14 cellular contexts compared by ENCODE assay signal in the genomic region with DNA sequence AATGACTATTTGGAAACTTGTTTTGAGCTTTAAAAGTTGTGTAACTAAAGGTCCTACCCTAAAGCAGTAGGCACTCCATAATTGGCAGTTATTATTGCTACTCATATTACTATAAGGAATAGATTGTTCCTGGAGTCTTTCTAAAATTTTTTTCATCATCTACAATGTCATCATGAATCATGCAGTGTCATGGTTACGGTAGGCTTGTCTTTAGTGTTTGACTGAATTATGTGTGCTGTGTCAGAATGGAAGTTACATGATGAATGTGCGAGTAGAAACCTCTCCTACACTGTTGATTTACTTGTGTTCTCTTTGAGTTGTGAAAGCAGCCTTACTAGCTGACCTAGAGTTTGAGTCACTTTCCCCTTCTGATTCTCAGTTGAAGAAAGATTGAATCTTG.
DNase-seq lines count a peak whose midpoint lies in the region; ATAC-seq, FAIRE-seq and TF ChIP-seq lines count a peak whose summit lies in the region.
"Had no signal": no experiment of that assay in that cellular context is flagged by ENCODE, and none has a peak within 500 bp of the region (broad histone marks: within the 10 kb centered on the region; RNA-seq: fewer than 3 reads in every experiment).

No MANE protein-coding gene starts in this region.

- H3K36me3 ChIP-seq in heart right ventricle (no peaks in the 10 kb centered on the region), MG63 (no peaks in the 10 kb centered on the region)

- peak overlapping the region; percentile 20; the same call in 1 of the 3 replicates for H3K4me2 ChIP-seq in A549

- CTCF ChIA-PET in A549 (lab: Yijun Ruan, JAX): no interaction called here

- no peak for TF ChIP-seq EP300 in A549 (IDR thresholded peaks at IDR 0.05)

- H3K4me3 ChIP-seq in A549 (no peak overlapping the region), choroid plexus epithelial cell (ENCODE audit: low read depth, low read length) (no peak overlapping the region), heart right ventricle (no peak overlapping the region), MG63 (no peak overlapping the region)

- H3K4me1 ChIP-seq in A549: peaks cover 4% of the 10 kb centered on the region; the same call in 1 of the 3 replicates
- H3K4me1 ChIP-seq in heart right ventricle: no peaks in the 10 kb centered on the region

- POLR2A ChIA-PET in A549 (lab: Yijun Ruan, JAX): no interaction called here

- H3K9me3 ChIP-seq in A549 (0 out of 3 replicates have a peak, but pooled peaks cover 5% of the 10 kb centered on the region), heart right ventricle (peaks cover 0 to 25% (median 3%) of the 10 kb centered on the region in 11 donors), MG63 (peaks cover 13% of the 10 kb centered on the region)

- TF ChIP-seq CTCF in A549 (IDR thresholded peaks at IDR 0.05) (no peak), choroid plexus epithelial cell (conservative IDR thresholded peaks at IDR 0.05; ENCODE audit: low read depth, low read length) (no peak), heart right ventricle (IDR thresholded peaks at IDR 0.05) (no peak)

- intact Hi-C loops in heart right ventricle (cut with DNase I): no loop called here

- TF ChIP-seq POLR2A in A549 (IDR thresholded peaks at IDR 0.05; ENCODE audit: low read length): no peak

- ATAC-seq in A549: peak; percentile 81 to 83
- peak; percentile 86 for ATAC-seq in GM21717 (IDR thresholded peaks at IDR 0.05; ENCODE audit: unreplicated experiment)
- no peak for ATAC-seq in heart right ventricle
- ATAC-seq in HG02938 (IDR thresholded peaks at IDR 0.05; ENCODE audit: unreplicated experiment): no peak
- ATAC-seq: activated CD8-positive, alpha-beta T cell treated with anti-CD3 and anti-CD28 coated beads, Interleukin-2, amount 10 ng/mL, durations not matched to agents 7 days and 5 days had no signal

- TF ChIP-seq RAD21 in A549 (conservative IDR thresholded peaks at IDR 0.05 in 1 of 2, IDR thresholded peaks at IDR 0.05 in 1 of 2): no peak

- 30% methylated on average over 2 of the region's 2 CpGs for WGBS in A549 (ENCODE audit: missing lambda C conversion rate)
- 79 to 84% methylated on average over 2 of the region's 2 CpGs for WGBS in heart right ventricle, 2 donors

- H3K27ac ChIP-seq in A549: no peak overlapping the region
- no peak overlapping the region for H3K27ac ChIP-seq in heart right ventricle

- peak; percentile 1 to 69 for DNase-seq in A549 (ENCODE audit: low read depth in 1 of 2, low spot score in 1 of 2)
- DNase-seq in HPDE6-E6E7 (ENCODE audit: extremely low spot score): peak; percentile 34
- peak; percentile 6 for DNase-seq in choroid plexus epithelial cell (ENCODE audit: low read depth)
- DNase-seq in heart right ventricle: no peak
- DNase-seq in MG63: no peak
- no peak for DNase-seq in DMS79 (lab: John Stamatoyannopoulos, UW)
- DNase-seq: activated CD8-positive, alpha-beta T cell treated with anti-CD3 and anti-CD28 coated beads, Interleukin-2, amount 10 ng/mL, durations not matched to agents 7 days and 5 days; activated naive CD4-positive, alpha-beta T cell treated with anti-CD3 and anti-CD28 coated beads for 36 hours; MV-4-11; NCI-H2227 treated with DMSO at 0.1 percent for 48 hours; RPMI8226 had no signal

- H3K27me3 ChIP-seq in heart right ventricle (no peaks in the 10 kb centered on the region), MG63 (no peaks in the 10 kb centered on the region)

- FAIRE-seq in A549 (lab: Jason Lieb, UNC): no peak
- FAIRE-seq: urothelium cell line had no signal

TF ChIP-seq in A549, 52 proteins besides CTCF, POLR2A, EP300 and RAD21:
- TF ChIP-seq HOXB13 (CRISPR knock-in tag; IDR thresholded peaks at IDR 0.05; ENCODE audit: low read depth): no peak
- peak; percentile 48 for TF ChIP-seq MAFK (IDR thresholded peaks at IDR 0.05; ENCODE audit: partially characterized antibody)
- TF ChIP-seq TP53 (CRISPR knock-in tag; IDR thresholded peaks at IDR 0.05): no peak
- no peak for TF ChIP-seq FOSL2 (IDR thresholded peaks at IDR 0.05)
- TF ChIP-seq FOSL2 (CRISPR knock-in tag; IDR thresholded peaks at IDR 0.05): peak; percentile 48
- TF ChIP-seq ZSCAN20 (CRISPR knock-in tag; IDR thresholded peaks at IDR 0.05): no peak
- TF ChIP-seq, protein P1, sequence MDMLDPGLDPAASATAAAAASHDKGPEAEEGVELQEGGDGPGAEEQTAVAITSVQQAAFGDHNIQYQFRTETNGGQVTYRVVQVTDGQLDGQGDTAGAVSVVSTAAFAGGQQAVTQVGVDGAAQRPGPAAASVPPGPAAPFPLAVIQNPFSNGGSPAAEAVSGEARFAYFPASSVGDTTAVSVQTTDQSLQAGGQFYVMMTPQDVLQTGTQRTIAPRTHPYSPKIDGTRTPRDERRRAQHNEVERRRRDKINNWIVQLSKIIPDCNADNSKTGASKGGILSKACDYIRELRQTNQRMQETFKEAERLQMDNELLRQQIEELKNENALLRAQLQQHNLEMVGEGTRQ (IDR thresholded peaks at IDR 0.05): no peak
- no peak for TF ChIP-seq GATA3 (IDR thresholded peaks at IDR 0.05; ENCODE audit: borderline replicate concordance)
- TF ChIP-seq TFCP2L1 (CRISPR knock-in tag; IDR thresholded peaks at IDR 0.05): no peak
- TF ChIP-seq JUNB (IDR thresholded peaks at IDR 0.05): no peak
- no peak for TF ChIP-seq SMC3 (IDR thresholded peaks at IDR 0.05)
- no peak for TF ChIP-seq SREBF2 (IDR thresholded peaks at IDR 0.05)
- TF ChIP-seq FOSB (CRISPR knock-in tag; IDR thresholded peaks at IDR 0.05): no peak
- TF ChIP-seq ZC3H11A (IDR thresholded peaks at IDR 0.05): no peak

Comparison
In these comparisons a context has a peak if more than half of its experiments do, and no peak if none do; other contexts are left out.
1. ATAC-seq: peak in A549 (2 of 2) and GM21717 (single experiment); none in heart right ventricle (0 of 8) and HG02938 (single experiment).
2. DNase-seq: peak in A549 (2 of 2), HPDE6-E6E7 (single experiment) and choroid plexus epithelial cell (single experiment); none in heart right ventricle (0 of 2), MG63 (single experiment) and DMS79 (single experiment).